Comparison of ENCODE assay signal across 20 cellular contexts in genomic region chr10:29810816-29811215, GRCh38.
DNase-seq lines count a peak whose midpoint lies in the region; ATAC-seq lines count a peak whose summit lies in the region.
"Had no signal": no experiment of that assay in that cellular context is flagged by ENCODE, and none has a peak within 500 bp of the region (broad histone marks: within the 10 kb centered on the region; RNA-seq: fewer than 3 reads in every experiment).

No MANE protein-coding gene starts in this region.

- H3K36me3 ChIP-seq in mesenchymal stem cell (ENCODE audit: control insufficient read depth in 1 of 2, insufficient read depth in 2 of 2, low read depth in 1 of 2, low read length in 2 of 2) (no peaks in the 10 kb centered on the region), stomach smooth muscle (ENCODE audit: control insufficient read depth in 2 of 2, insufficient read depth in 2 of 2, low read length in 2 of 2) (no peaks in the 10 kb centered on the region)
- H3K36me3 ChIP-seq: BLaER1 treated with 17β-estradiol and CSF1 and Interleukin-3, amounts not matched to agents 10 nM and 100 nM; right lobe of liver had no signal

- peaks cover 12% of the 10 kb centered on the region for H3K36me3 Mint-ChIP-seq in T-helper 1 cell treated with Interleukin-12 subunit alpha and Interleukin-12 subunit beta and Interleukin-4 antibody, amounts not matched to agents 30 μg/mL and 1 μg/mL, for 36 hours (ENCODE audit: low read depth)
- no peaks in the 10 kb centered on the region for H3K36me3 Mint-ChIP-seq in activated T-helper 17 cell treated with anti-CD3 and anti-CD28 coated beads, Interleukin-2, amount 50 U/mL, for 72 hours (ENCODE audit: low read depth)

- H3K79me1 ChIP-seq in mesenchymal stem cell (replicated peaks; ENCODE audit: low read length, poor library complexity, severe bottlenecking): peaks cover 1% of the 10 kb centered on the region

- H3K18ac ChIP-seq in mesenchymal stem cell (ENCODE audit: low read depth in 1 of 2, low read length in 2 of 2): peak overlapping the region; percentile 25 to 88

- peaks cover 35% of the 10 kb centered on the region for H3K4me1 Mint-ChIP-seq in T-helper 1 cell treated with Interleukin-12 subunit alpha and Interleukin-12 subunit beta and Interleukin-4 antibody, amounts not matched to agents 30 μg/mL and 1 μg/mL, for 36 hours (ENCODE audit: low read depth)
- no peaks in the 10 kb centered on the region for H3K4me1 Mint-ChIP-seq in activated T-helper 17 cell treated with anti-CD3 and anti-CD28 coated beads, Interleukin-2, amount 50 U/mL, for 72 hours

- 89% methylated on average over 2 of the region's 2 CpGs for WGBS in mesenchymal stem cell

- H3K27me3 Mint-ChIP-seq in T-helper 1 cell treated with Interleukin-12 subunit alpha and Interleukin-12 subunit beta and Interleukin-4 antibody, amounts not matched to agents 30 μg/mL and 1 μg/mL, for 36 hours (ENCODE audit: low read depth): peaks cover 11% of the 10 kb centered on the region
- peaks cover 15% of the 10 kb centered on the region for H3K27me3 Mint-ChIP-seq in activated T-helper 17 cell treated with anti-CD3 and anti-CD28 coated beads, Interleukin-2, amount 50 U/mL, for 72 hours

- H3K9me3 ChIP-seq in mesenchymal stem cell (ENCODE audit: control insufficient read depth, low read length) (no peaks in the 10 kb centered on the region), stomach smooth muscle (ENCODE audit: control insufficient read depth in 2 of 2, low read length in 2 of 2) (no peaks in the 10 kb centered on the region)
- H3K9me3 ChIP-seq: BLaER1 treated with 17β-estradiol and CSF1 and Interleukin-3, amounts not matched to agents 10 nM and 100 nM; right lobe of liver had no signal

- peak overlapping the region; percentile 1 for H2BK120ac ChIP-seq in mesenchymal stem cell (ENCODE audit: low read depth, low read length)

- peak overlapping the region; percentile 10 to 75 for H3K4ac ChIP-seq in mesenchymal stem cell (ENCODE audit: low read depth in 1 of 2, low read length in 2 of 2)

- H3K27ac ChIP-seq in mesenchymal stem cell (ENCODE audit: low read length, poor library complexity, severe bottlenecking): no peak overlapping the region
- H3K27ac ChIP-seq in stomach smooth muscle (ENCODE audit: low read length): peak overlapping the region; percentile 97
- H3K27ac ChIP-seq: BLaER1 treated with 17β-estradiol and CSF1 and Interleukin-3, amounts not matched to agents 10 nM and 100 nM had no signal

- peak overlapping the region; percentile 14 to 99 for H2BK12ac ChIP-seq in mesenchymal stem cell (ENCODE audit: low read length in 2 of 2)

- H3K27me3 ChIP-seq in mesenchymal stem cell (ENCODE audit: control insufficient read depth in 1 of 2, insufficient read depth in 1 of 2, low read length in 2 of 2) (no peaks in the 10 kb centered on the region), stomach smooth muscle (ENCODE audit: control insufficient read depth in 1 of 2, insufficient read depth in 2 of 2, low read length in 2 of 2) (no peaks in the 10 kb centered on the region)
- H3K27me3 ChIP-seq: BLaER1 treated with 17β-estradiol and CSF1 and Interleukin-3, amounts not matched to agents 10 nM and 100 nM; right lobe of liver had no signal

- H2AFZ ChIP-seq in mesenchymal stem cell (ENCODE audit: low read depth, low read length): no peak overlapping the region

- no peak for ATAC-seq in activated T-helper 17 cell treated with anti-CD3 and anti-CD28 coated beads, Interleukin-2, amount 50 U/mL, for 72 hours (replicated peaks)
- ATAC-seq: GM12878, HCT116 had no signal

- no peak overlapping the region for H4K8ac ChIP-seq in mesenchymal stem cell (ENCODE audit: low read length)

- peaks cover 11% of the 10 kb centered on the region for H3K4me1 ChIP-seq in mesenchymal stem cell (ENCODE audit: control insufficient read depth, insufficient read depth, low read depth, low read length)
- H3K4me1 ChIP-seq in stomach smooth muscle (ENCODE audit: control insufficient read depth, insufficient read depth, low read length): peaks cover 48% of the 10 kb centered on the region

- no peak overlapping the region for H3K4me2 ChIP-seq in mesenchymal stem cell (ENCODE audit: low read length, poor library complexity, severe bottlenecking)

- no peak overlapping the region for H2BK15ac ChIP-seq in mesenchymal stem cell (ENCODE audit: low read depth, poor library complexity, severe bottlenecking)

- no peak overlapping the region for H2BK5ac ChIP-seq in mesenchymal stem cell (ENCODE audit: low read depth, low read length, poor library complexity, severe bottlenecking)

- no peak overlapping the region for H3K23ac ChIP-seq in mesenchymal stem cell (ENCODE audit: low read length in 2 of 2)

- peak overlapping the region; percentile 61 for H3K27ac Mint-ChIP-seq in T-helper 1 cell treated with Interleukin-12 subunit alpha and Interleukin-12 subunit beta and Interleukin-4 antibody, amounts not matched to agents 30 μg/mL and 1 μg/mL, for 36 hours
- peak overlapping the region; percentile 58 for H3K27ac Mint-ChIP-seq in activated T-helper 17 cell treated with anti-CD3 and anti-CD28 coated beads, Interleukin-2, amount 50 U/mL, for 72 hours

- no peak overlapping the region for H3K4me3 ChIP-seq in mesenchymal stem cell (ENCODE audit: insufficient read depth in 1 of 2, low read depth in 1 of 2, low read length in 2 of 2)
- no peak overlapping the region for H3K4me3 ChIP-seq in stomach smooth muscle (ENCODE audit: low read length in 2 of 2)
- H3K4me3 ChIP-seq: BLaER1 treated with 17β-estradiol and CSF1 and Interleukin-3, amounts not matched to agents 10 nM and 100 nM; GM12878; right lobe of liver had no signal

- H3K4me3 Mint-ChIP-seq in T-helper 1 cell treated with Interleukin-12 subunit alpha and Interleukin-12 subunit beta and Interleukin-4 antibody, amounts not matched to agents 30 μg/mL and 1 μg/mL, for 36 hours: no peak overlapping the region
- no peak overlapping the region for H3K4me3 Mint-ChIP-seq in activated T-helper 17 cell treated with anti-CD3 and anti-CD28 coated beads, Interleukin-2, amount 50 U/mL, for 72 hours

- H3K14ac ChIP-seq in mesenchymal stem cell (ENCODE audit: low read length in 2 of 2): peak overlapping the region in 1 of 2 experiments; percentile 82

- H2AK5ac ChIP-seq in mesenchymal stem cell (ENCODE audit: low read length, severe bottlenecking): peak overlapping the region; percentile 16

- peak overlapping the region; percentile 36 for H4K91ac ChIP-seq in mesenchymal stem cell (ENCODE audit: low read length)

- no peak for DNase-seq in T-helper 1 cell
- no peak for DNase-seq in mesenchymal stem cell
- no peak for DNase-seq in medulla oblongata (ENCODE audit: extremely low spot score)
- DNase-seq in glomerular visceral epithelial cell (ENCODE audit: extremely low spot score): no peak
- no peak for DNase-seq in activated CD4-positive, alpha-beta T cell treated with anti-CD3 and anti-CD28 coated beads for 48 hours
- DNase-seq: cerebellar nuclear complex; DMS 273 treated with DMSO at 0.1 percent for 48 hours; effector CD8-positive, alpha-beta T cell; GF-D8; KBM-7; kidney glomerular epithelial cell; NCI-H1930; NCI-H446 treated with DMSO at 0.1 percent for 48 hours; right lobe of liver had no signal

- H3K9ac ChIP-seq in mesenchymal stem cell (ENCODE audit: low read length) (no peak overlapping the region), stomach smooth muscle (ENCODE audit: low read length in 2 of 2) (peak overlapping the region; percentile 59 to 72)
- H3K9ac ChIP-seq: BLaER1 treated with 17β-estradiol and CSF1 and Interleukin-3, amounts not matched to agents 10 nM and 100 nM had no signal

- peaks cover 16% of the 10 kb centered on the region for H3K9me3 Mint-ChIP-seq in T-helper 1 cell treated with Interleukin-12 subunit alpha and Interleukin-12 subunit beta and Interleukin-4 antibody, amounts not matched to agents 30 μg/mL and 1 μg/mL, for 36 hours
- no peaks in the 10 kb centered on the region for H3K9me3 Mint-ChIP-seq in activated T-helper 17 cell treated with anti-CD3 and anti-CD28 coated beads, Interleukin-2, amount 50 U/mL, for 72 hours
